In genomic region chr20:25273541-25274358, GRCh38 we compare ENCODE assay signal across 17 cellular contexts. TPM values are rescaled to one million over a fixed set of nuclear protein-coding genes. Genes with fewer than 3 reads are reported as not detected.
DNase-seq lines count a peak whose midpoint lies in the region; ATAC-seq and TF ChIP-seq lines count a peak whose summit lies in the region.
"Had no signal": no experiment of that assay in that cellular context is flagged by ENCODE, and none has a peak within 500 bp of the region (broad histone marks: within the 10 kb centered on the region; RNA-seq: fewer than 3 reads in every experiment).

No MANE protein-coding gene starts in this region.

- TF ChIP-seq CTCF in Peyer's patch (IDR thresholded peaks at IDR 0.05) (no peak), endodermal cell (conservative IDR thresholded peaks at IDR 0.05) (no peak)

- no peaks in the 10 kb centered on the region for H3K4me1 ChIP-seq in Peyer's patch
- H3K4me1 ChIP-seq in endodermal cell (ENCODE audit: control insufficient read depth, insufficient read depth, low read length) = no peaks in the 10 kb centered on the region

- no peak for ATAC-seq in Right ventricle myocardium inferior
- ATAC-seq in HG03097 (IDR thresholded peaks at IDR 0.05; ENCODE audit: low FRiP score, unreplicated experiment) = no peak
- ATAC-seq: naive thymus-derived CD8-positive, alpha-beta T cell; Panc1 had no signal

- no peak overlapping the region for H3K4me3 Mint-ChIP-seq in endodermal cell
- H3K4me3 Mint-ChIP-seq: activated naive CD8-positive, alpha-beta T cell treated with anti-CD3 and anti-CD28 coated beads for 36 hours; naive thymus-derived CD8-positive, alpha-beta T cell; T-helper 2 cell treated with Interferon-gamma antibody and Interleukin-4, amounts not matched to agents 5 μg/mL and 100 μg/mL, for 36 hours had no signal

- intact Hi-C loops in Right ventricle myocardium inferior (cut with DNase I) = loop anchor here (2.0 kb wide), 1 partner anchor 17 kb away; no protein-coding TSS in a partner anchor

- peaks cover 50% of the 10 kb centered on the region for H3K36me3 Mint-ChIP-seq in endodermal cell (ENCODE audit: low read depth)

- H3K9me3 Mint-ChIP-seq in endodermal cell = no peaks in the 10 kb centered on the region
- H3K9me3 Mint-ChIP-seq: activated naive CD8-positive, alpha-beta T cell treated with anti-CD3 and anti-CD28 coated beads for 36 hours; naive thymus-derived CD8-positive, alpha-beta T cell; T-helper 2 cell treated with Interferon-gamma antibody and Interleukin-4, amounts not matched to agents 5 μg/mL and 100 μg/mL, for 36 hours had no signal

- H3K9me3 ChIP-seq in Peyer's patch (no peaks in the 10 kb centered on the region), endodermal cell (ENCODE audit: control insufficient read depth, low read length) (no peaks in the 10 kb centered on the region)

- 93 to 98% methylated on average over 15 to 20 of the region's 20 CpGs for WGBS in endodermal cell (ENCODE audit: insufficient coverage in 1 of 2, insufficient read length in 1 of 2), 2 experiments

- H3K4me3 ChIP-seq in Peyer's patch (no peak overlapping the region), endodermal cell (ENCODE audit: low read length) (no peak overlapping the region)
- H3K4me3 ChIP-seq: coronary artery had no signal

- no peaks in the 10 kb centered on the region for H3K27me3 ChIP-seq in Peyer's patch
- H3K27me3 ChIP-seq in endodermal cell (ENCODE audit: control insufficient read depth, insufficient read depth, low read length, poor library complexity, severe bottlenecking) = no peaks in the 10 kb centered on the region

- H3K36me3 ChIP-seq in Peyer's patch (peaks cover 0 to 90% (median 0%) of the 10 kb centered on the region in 3 donors), endodermal cell (ENCODE audit: control insufficient read depth, insufficient read depth, low read length) (peaks cover 61% of the 10 kb centered on the region)

- H3K4me1 Mint-ChIP-seq in endodermal cell = no peaks in the 10 kb centered on the region
- H3K4me1 Mint-ChIP-seq: activated naive CD8-positive, alpha-beta T cell treated with anti-CD3 and anti-CD28 coated beads for 36 hours had no signal

- DNase-seq in Ammon's horn (ENCODE audit: low spot score) = peak; percentile 75
- DNase-seq in Peyer's patch = peak; percentile 8 to 30 (median 21)
- peak; percentile 67 for DNase-seq in Right ventricle myocardium inferior (ENCODE audit: missing footprints)
- peak; percentile 70 for DNase-seq in pons (ENCODE audit: low spot score)
- no peak for DNase-seq in endodermal cell
- DNase-seq in KBM-7 = no peak
- DNase-seq in DMS79 (lab: John Stamatoyannopoulos, UW) = no peak
- DNase-seq: activated CD4-positive, alpha-beta T cell treated with anti-CD3 and anti-CD28 coated beads, Interleukin-2, amount 50 U/mL, for 48 hours; activated naive CD8-positive, alpha-beta T cell treated with anti-CD3 and anti-CD28 coated beads for 36 hours; EL; GOT3; MM.1S had no signal

- peak overlapping the region in 1 of 4 donors; percentile 31 for H3K27ac ChIP-seq in Peyer's patch
- H3K27ac ChIP-seq in endodermal cell (ENCODE audit: low read depth, low read length) = no peak overlapping the region
- H3K27ac ChIP-seq: coronary artery had no signal

- no peaks in the 10 kb centered on the region for H3K27me3 Mint-ChIP-seq in endodermal cell (ENCODE audit: insufficient read depth)
- H3K27me3 Mint-ChIP-seq: activated naive CD8-positive, alpha-beta T cell treated with anti-CD3 and anti-CD28 coated beads for 36 hours; naive thymus-derived CD8-positive, alpha-beta T cell had no signal

- no peak overlapping the region for H3K27ac Mint-ChIP-seq in endodermal cell
- H3K27ac Mint-ChIP-seq: activated naive CD8-positive, alpha-beta T cell treated with anti-CD3 and anti-CD28 coated beads for 36 hours; T-helper 2 cell treated with Interferon-gamma antibody and Interleukin-4, amounts not matched to agents 5 μg/mL and 100 μg/mL, for 36 hours had no signal

- no peak for TF ChIP-seq POLR2A in Peyer's patch (IDR thresholded peaks at IDR 0.05)

- in situ Hi-C loops in KBM-7 (cut with MboI; ENCODE audit: low pct_unique_long_range_greater_than_20kb, low sequenced_read_pairs) = no loop called here

- no peak overlapping the region for H3K9ac ChIP-seq in endodermal cell (ENCODE audit: extremely low read depth, low read length, poor library complexity, severe bottlenecking)

RNA-seq across cellular contexts. Expression of gene PYGB, which starts 25.9 kb away (rescaled TPM):
- total RNA-seq in Peyer's patch (100 to 1,000 TPM in 2 of 4 donors, 10 to 100 TPM in 2; 88.3 to 154 (median 124) TPM), Right ventricle myocardium inferior (174 TPM), endodermal cell (10 to 100 TPM; 59.3 to 66.8 TPM)
- 48.4 TPM for polyA plus RNA-seq in endodermal cell (2013, experiment 1 of 2)
- 48.7 TPM for polyA plus RNA-seq in endodermal cell (2013, experiment 2 of 2)

Comparison
In these comparisons a context has a peak if more than half of its experiments do, and no peak if none do; other contexts are left out.
1. DNase-seq: peak in Ammon's horn (single experiment), Peyer's patch (3 of 3), Right ventricle myocardium inferior (single experiment) and pons (single experiment); none in endodermal cell (single experiment), KBM-7 (single experiment) and DMS79 (single experiment).